Comparison of ENCODE assay signal across 14 cellular contexts in the genomic region with DNA sequence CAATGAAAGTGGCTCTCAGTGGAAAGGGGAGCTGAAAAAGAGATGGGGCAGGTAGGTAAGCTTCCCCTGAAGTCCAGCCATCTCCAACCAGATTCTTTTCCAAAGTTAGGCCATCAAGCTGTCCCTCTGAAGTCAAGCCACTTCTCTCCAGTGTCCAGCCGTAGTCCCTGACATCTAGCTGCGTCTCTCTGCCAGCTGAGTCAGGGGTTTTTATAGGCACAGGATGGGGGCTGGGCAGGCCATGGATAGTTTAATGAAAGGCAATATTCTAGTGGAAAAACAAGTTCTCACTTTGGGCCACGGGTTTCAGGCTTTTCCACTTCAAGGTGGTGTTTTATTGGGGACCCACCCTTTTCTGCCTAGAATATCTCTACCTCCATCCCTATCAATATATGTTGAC. TPM values are rescaled to one million over a fixed set of nuclear protein-coding genes. Genes with fewer than 3 reads are reported as not detected.
A peak's percentile ranks its signal among the peaks of the same experiment; 100 is the strongest.
DNase-seq lines count a peak whose midpoint lies in the region; ATAC-seq and TF ChIP-seq lines count a peak whose summit lies in the region.
"Had no signal": no experiment of that assay in that cellular context is flagged by ENCODE, and none has a peak within 500 bp of the region (broad histone marks: within the 10 kb centered on the region; RNA-seq: fewer than 3 reads in every experiment).

No MANE protein-coding gene starts in this region.

- H2BK12ac ChIP-seq in H9 (ENCODE audit: insufficient read length, low read depth, low read length) = no peak overlapping the region

- no peaks in the 10 kb centered on the region for H3K27me3 Mint-ChIP-seq in H9 (ENCODE audit: low read depth)
- no peaks in the 10 kb centered on the region for H3K27me3 Mint-ChIP-seq in T-helper 17 cell
- H3K27me3 Mint-ChIP-seq: CD4-positive, alpha-beta memory T cell had no signal

- TF ChIP-seq CTCF in H9 (conservative IDR thresholded peaks at IDR 0.05) (no peak), psoas muscle (IDR thresholded peaks at IDR 0.05) (no peak), left lung (IDR thresholded peaks at IDR 0.05) (no peak), OCI-LY7 (conservative IDR thresholded peaks at IDR 0.05; ENCODE audit: low read length) (no peak)

- H3K9me3 Mint-ChIP-seq in H9 = no peaks in the 10 kb centered on the region

- CTCF ChIA-PET in OCI-LY7 (lab: Charles Lee; ENCODE audit: unreplicated experiment) = no interaction called here

- H3K4me1 Mint-ChIP-seq in H9 (peaks cover 27 to 34% of the 10 kb centered on the region in 2 experiments), T-helper 17 cell (peaks cover 8% of the 10 kb centered on the region)

- H3K27ac Mint-ChIP-seq in H9 = peak overlapping the region in 2 of 3 experiments; percentile 34 to 43; a peak in 1 of 7 replicates
- peak overlapping the region; percentile 14 for H3K27ac Mint-ChIP-seq in T-helper 17 cell

- H3K36me3 Mint-ChIP-seq in H9 (ENCODE audit: insufficient read depth in 1 of 3, low read depth in 3 of 3) = peaks cover 0 to 1% (median 0%) of the 10 kb centered on the region in 3 experiments; a peak in 4 of 7 replicates
- H3K36me3 Mint-ChIP-seq in T-helper 17 cell (ENCODE audit: low read depth) = no peaks in the 10 kb centered on the region

- H2AK5ac ChIP-seq in H9 (ENCODE audit: insufficient read length, low read length) = no peak overlapping the region

- H3K4ac ChIP-seq in H9 (ENCODE audit: low read depth, low read length) = no peak overlapping the region

- H2BK20ac ChIP-seq in H9 (ENCODE audit: low read depth, low read length, poor library complexity, severe bottlenecking) = no peak overlapping the region

- no peak overlapping the region for H3K4me3 ChIP-seq in psoas muscle
- no peak overlapping the region for H3K4me3 ChIP-seq in left lung
- no peak overlapping the region for H3K4me3 ChIP-seq in OCI-LY7 (ENCODE audit: low read depth, low read length, poor library complexity, severe bottlenecking)
- H3K4me3 ChIP-seq: BLaER1, HAP-1 had no signal

- no peak overlapping the region for H2BK5ac ChIP-seq in H9 (ENCODE audit: insufficient read length, low read length)

- H3K27ac ChIP-seq in H9 (ENCODE audit: insufficient read length, low read depth, low read length) (no peak overlapping the region), psoas muscle (peak overlapping the region; percentile 6), left lung (no peak overlapping the region), OCI-LY7 (ENCODE audit: low read depth, low read length, poor library complexity, severe bottlenecking) (no peak overlapping the region)
- H3K27ac ChIP-seq: BLaER1 had no signal

- H3K27me3 ChIP-seq in H9 (ENCODE audit: insufficient read depth, low read length) = no peaks in the 10 kb centered on the region
- no peaks in the 10 kb centered on the region for H3K27me3 ChIP-seq in psoas muscle (ENCODE audit: insufficient read depth in 3 of 3, low read length in 2 of 3)
- H3K27me3 ChIP-seq in left lung = no peaks in the 10 kb centered on the region
- H3K27me3 ChIP-seq: BLaER1 had no signal

- no peak overlapping the region for H4K8ac ChIP-seq in H9 (replicated peaks; ENCODE audit: insufficient read length, low read depth, low read length)

- no peak overlapping the region for H3K23ac ChIP-seq in H9 (ENCODE audit: insufficient read length, low read depth, low read length)

- H2BK120ac ChIP-seq in H9 (ENCODE audit: low read depth, low read length, poor library complexity, severe bottlenecking) = no peak overlapping the region

- H3K9me3 ChIP-seq in H9 (ENCODE audit: control insufficient read depth, low read depth, low read length) (no peaks in the 10 kb centered on the region), T-helper 17 cell (ENCODE audit: control insufficient read depth, low read length, poor library complexity, severe bottlenecking) (no peaks in the 10 kb centered on the region), psoas muscle (no peaks in the 10 kb centered on the region), left lung (no peaks in the 10 kb centered on the region), OCI-LY7 (ENCODE audit: low read length) (peaks cover 14% of the 10 kb centered on the region; the same call in 1 of the 2 replicates)
- H3K9me3 ChIP-seq: HAP-1 had no signal

- H3K9ac ChIP-seq in H9 (ENCODE audit: extremely low read depth, insufficient read length, low read length) = no peak overlapping the region
- H3K9ac ChIP-seq: BLaER1 had no signal

- H3T11ph ChIP-seq in H9 (ENCODE audit: low read length) = no peak overlapping the region

- BruUV-seq in OCI-LY7 (replicated peaks; lab: Mats Ljungman, UMichigan) = no TSS peak

- intact Hi-C loops in left colon (cut with DNase I, micrococcal nuclease) = no loop called here
- intact Hi-C loops in psoas muscle (cut with DNase I) = loop anchor here in 1 of 2 donors (5.0 kb wide), 1 partner anchor 40 kb away; a partner anchor contains a TSS
- intact Hi-C loops in left lung (cut with DNase I) = no loop called here
- intact Hi-C loops in OCI-LY7 (cut with micrococcal nuclease; ENCODE audit: unreplicated experiment) = no loop called here

- peaks cover 0 to 2% of the 10 kb centered on the region in 2 donors for H3K36me3 ChIP-seq in psoas muscle (ENCODE audit: insufficient read depth in 1 of 2, low read depth in 1 of 2)
- H3K36me3 ChIP-seq in left lung = peaks cover 0 to 6% of the 10 kb centered on the region in 2 donors
- H3K36me3 ChIP-seq in OCI-LY7 (ENCODE audit: insufficient read depth, low read length) = peaks cover 42% of the 10 kb centered on the region
- H3K36me3 ChIP-seq: HAP-1 had no signal

- H4K5ac ChIP-seq in H9 (ENCODE audit: insufficient read length, low read depth, low read length) = no peak overlapping the region

- no peak overlapping the region for H3K18ac ChIP-seq in H9 (ENCODE audit: insufficient read length, low read depth, low read length)

- H3K4me1 ChIP-seq in H9 (ENCODE audit: insufficient read depth, low read length) (peaks cover 14% of the 10 kb centered on the region; the same call in 1 of the 2 replicates), psoas muscle (peaks cover 19% of the 10 kb centered on the region), left lung (peaks cover 0 to 18% of the 10 kb centered on the region in 2 donors), OCI-LY7 (ENCODE audit: insufficient read depth, low read length, poor library complexity, severe bottlenecking) (no peaks in the 10 kb centered on the region)
- H3K4me1 ChIP-seq: BLaER1 had no signal

- POLR2A ChIA-PET in OCI-LY7 (lab: Charles Lee) = interaction anchor here (0.7 to 1.2 kb wide), 3 partner anchors 13 to 57 kb away, joined by 3 to 6 read pairs (median 3); no protein-coding TSS in a partner anchor

- no peak overlapping the region for H4K91ac ChIP-seq in H9 (ENCODE audit: insufficient read length, low read depth, low read length)

- no peak overlapping the region for H3K14ac ChIP-seq in H9 (ENCODE audit: insufficient read depth, low read length)

- H2BK15ac ChIP-seq in H9 (ENCODE audit: low read depth, low read length) = no peak overlapping the region

- H3K4me2 ChIP-seq in H9 (ENCODE audit: insufficient read depth, insufficient read length, low read length) (no peak overlapping the region), OCI-LY7 (ENCODE audit: low read length) (no peak overlapping the region)
- H3K4me2 ChIP-seq: BLaER1 had no signal

- H3K9me2 ChIP-seq in OCI-LY7 (ENCODE audit: insufficient read depth, low read length) = no peaks in the 10 kb centered on the region

- peaks cover 3% of the 10 kb centered on the region for H3K79me1 ChIP-seq in H9 (ENCODE audit: insufficient read depth, low read depth, low read length, poor library complexity, severe bottlenecking)

- DNase-seq in H9 (no peak), T-helper 17 cell (no peak), left colon (peak; percentile 20 to 27), psoas muscle (no peak), left lung (no peak), OCI-LY7 (ENCODE audit: low spot score) (no peak)
- DNase-seq in activated CD4-positive, alpha-beta T cell treated with anti-CD3 and anti-CD28 coated beads for 1 hour = no peak
- DNase-seq: 8988T; CD4-positive, alpha-beta memory T cell; DMS153; GDM1 had no signal

- ATAC-seq in T-helper 17 cell (no peak), left colon (peak; percentile 48), psoas muscle (peak; percentile 60 to 80 (median 71)), left lung (no peak)

- peaks cover 2% of the 10 kb centered on the region; the same call in 1 of the 2 replicates for H3K79me2 ChIP-seq in H9 (ENCODE audit: insufficient read depth, low read length)
- peaks cover 20% of the 10 kb centered on the region; the same call in 1 of the 2 replicates for H3K79me2 ChIP-seq in OCI-LY7 (ENCODE audit: insufficient read depth, low read depth, low read length)

- H3K23me2 ChIP-seq in H9 (ENCODE audit: insufficient read length, low read depth, low read length, poor library complexity, severe bottlenecking) = no peaks in the 10 kb centered on the region

- H2AFZ ChIP-seq in H9 (ENCODE audit: low read length) (no peak overlapping the region), OCI-LY7 (ENCODE audit: low read length) (no peak overlapping the region)

- no CpG with 5 or more reads among the region's 3 CpGs for WGBS in H9 (ENCODE audit: extremely low coverage, insufficient read length, low lambda C conversion rate)
- 37 to 59% (median 48%) methylated on average over 3 of the region's 3 CpGs for WGBS in psoas muscle, 3 donors

- H4K20me1 ChIP-seq in H9 (ENCODE audit: control insufficient read depth, insufficient read depth, insufficient read length) = no peaks in the 10 kb centered on the region
- no peaks in the 10 kb centered on the region for H4K20me1 ChIP-seq in OCI-LY7 (ENCODE audit: insufficient read depth, low read length)

- H3K4me3 Mint-ChIP-seq in H9 (no peak overlapping the region), T-helper 17 cell (no peak overlapping the region)
- H3K4me3 Mint-ChIP-seq: CD14-positive monocyte; CD4-positive, alpha-beta memory T cell had no signal

- no peak overlapping the region for H3K56ac ChIP-seq in H9 (ENCODE audit: insufficient read length, low read depth, low read length)

RNA-seq across cellular contexts. Expression of a gene that starts 36.8 kb away (rescaled TPM):
- total RNA-seq in H9 (2021) (35.0 and 38.7 TPM in 2 replicates), T-helper 17 cell (10 to 100 TPM; 26.1 to 28.1 TPM), left colon (10 to 100 TPM; 83.3 to 83.5 TPM), psoas muscle (10 to 100 TPM; 11.5 to 25.2 (median 21.0) TPM), left lung (10 to 100 TPM; 28.0 to 44.2 TPM), OCI-LY7 (2022) (49.5 and 54.9 TPM in 2 replicates)
- 10 to 100 TPM in 2 of 3 donors, 1 to 10 TPM in 1; 8.1 to 23.8 (median 17.5) TPM for polyA plus RNA-seq in psoas muscle
- total RNA-seq in OCI-LY7 (2014; rRNA removed; shearing (Covaris generic)) = 23.4 and 36.6 TPM in 2 replicates

RNA-seq across cellular contexts. Expression of a gene that starts 41.9 kb away (rescaled TPM):
- total RNA-seq in H9 (2021) (101 and 108 TPM in 2 replicates), T-helper 17 cell (10 to 100 TPM; 23.8 to 24.8 TPM), left colon (10 to 100 TPM; 28.8 to 33.5 TPM), psoas muscle (10 to 100 TPM; 19.6 to 44.3 (median 35.6) TPM), left lung (10 to 100 TPM; 39.4 to 44.9 TPM), OCI-LY7 (2022) (108 and 110 TPM in 2 replicates)
- 100 to 1,000 TPM in 1 of 3 donors, 10 to 100 TPM in 2; 54.3 to 108 (median 70.5) TPM for polyA plus RNA-seq in psoas muscle
- 33.8 and 38.9 TPM in 2 replicates for total RNA-seq in OCI-LY7 (2014; rRNA removed; shearing (Covaris generic))

Comparison
In these comparisons a context has a peak if more than half of its experiments do, and no peak if none do; other contexts are left out.
1. DNase-seq: peak in left colon (2 of 2); none in H9 (single experiment), T-helper 17 cell (0 of 3), psoas muscle (0 of 2), activated CD4-positive, alpha-beta T cell treated with anti-CD3 and anti-CD28 coated beads for 1 hour (single experiment), left lung (0 of 2) and OCI-LY7 (single experiment).
2. ATAC-seq: peak in left colon (single experiment) and psoas muscle (4 of 4); none in T-helper 17 cell (single experiment) and left lung (single experiment).